ENCODE assay signal across 1 cellular context in the genomic region with DNA sequence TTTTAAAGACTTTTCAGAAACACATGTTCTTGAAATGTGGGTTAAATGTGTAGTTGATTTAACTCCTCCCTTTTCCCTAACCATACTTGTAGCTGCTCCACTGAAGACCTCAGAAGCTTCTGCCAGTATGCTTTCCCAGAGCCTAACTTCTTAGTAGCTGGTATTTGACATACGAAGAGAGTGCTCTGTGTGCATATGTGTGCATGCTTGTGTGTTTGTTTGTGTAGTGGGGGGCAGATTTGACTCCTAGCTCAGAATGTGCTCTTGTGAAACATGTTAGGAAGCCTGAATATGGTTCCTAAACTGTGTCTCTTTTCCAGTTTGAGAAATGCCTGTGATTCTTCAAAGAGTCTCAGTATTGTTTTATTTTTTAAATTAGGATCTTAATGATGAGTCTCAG.
A peak's percentile ranks its signal among the peaks of the same experiment; 100 is the strongest.
TF ChIP-seq lines count a peak whose summit lies in the region.

No MANE protein-coding gene starts in this region.

TF ChIP-seq in HepG2, 621 proteins besides CTCF, POLR2A, EP300 and RAD21:
- TF ChIP-seq, protein P1, sequence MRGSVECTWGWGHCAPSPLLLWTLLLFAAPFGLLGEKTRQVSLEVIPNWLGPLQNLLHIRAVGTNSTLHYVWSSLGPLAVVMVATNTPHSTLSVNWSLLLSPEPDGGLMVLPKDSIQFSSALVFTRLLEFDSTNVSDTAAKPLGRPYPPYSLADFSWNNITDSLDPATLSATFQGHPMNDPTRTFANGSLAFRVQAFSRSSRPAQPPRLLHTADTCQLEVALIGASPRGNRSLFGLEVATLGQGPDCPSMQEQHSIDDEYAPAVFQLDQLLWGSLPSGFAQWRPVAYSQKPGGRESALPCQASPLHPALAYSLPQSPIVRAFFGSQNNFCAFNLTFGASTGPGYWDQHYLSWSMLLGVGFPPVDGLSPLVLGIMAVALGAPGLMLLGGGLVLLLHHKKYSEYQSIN (CRISPR knock-in tag; IDR thresholded peaks at IDR 0.05; ENCODE audit: borderline replicate concordance): no peak
- no peak for TF ChIP-seq NFKBIZ (CRISPR knock-in tag; IDR thresholded peaks at IDR 0.05)
- TF ChIP-seq, protein P2, sequence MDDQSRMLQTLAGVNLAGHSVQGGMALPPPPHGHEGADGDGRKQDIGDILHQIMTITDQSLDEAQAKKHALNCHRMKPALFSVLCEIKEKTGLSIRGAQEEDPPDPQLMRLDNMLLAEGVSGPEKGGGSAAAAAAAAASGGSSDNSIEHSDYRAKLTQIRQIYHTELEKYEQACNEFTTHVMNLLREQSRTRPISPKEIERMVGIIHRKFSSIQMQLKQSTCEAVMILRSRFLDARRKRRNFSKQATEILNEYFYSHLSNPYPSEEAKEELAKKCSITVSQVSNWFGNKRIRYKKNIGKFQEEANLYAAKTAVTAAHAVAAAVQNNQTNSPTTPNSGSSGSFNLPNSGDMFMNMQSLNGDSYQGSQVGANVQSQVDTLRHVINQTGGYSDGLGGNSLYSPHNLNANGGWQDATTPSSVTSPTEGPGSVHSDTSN (CRISPR knock-in tag; IDR thresholded peaks at IDR 0.05; ENCODE audit: borderline replicate concordance): no peak
- no peak for TF ChIP-seq NFKB2 (CRISPR knock-in tag; IDR thresholded peaks at IDR 0.05; ENCODE audit: borderline replicate concordance)
- no peak for TF ChIP-seq ZNF24 (IDR thresholded peaks at IDR 0.05)
- TF ChIP-seq ATRX (CRISPR knock-in tag; IDR thresholded peaks at IDR 0.05; ENCODE audit: borderline replicate concordance): no peak
- TF ChIP-seq YEATS2 (CRISPR knock-in tag; IDR thresholded peaks at IDR 0.05; ENCODE audit: borderline replicate concordance): no peak
- TF ChIP-seq PITX1 (CRISPR knock-in tag; IDR thresholded peaks at IDR 0.05): no peak
- TF ChIP-seq, protein P3, sequence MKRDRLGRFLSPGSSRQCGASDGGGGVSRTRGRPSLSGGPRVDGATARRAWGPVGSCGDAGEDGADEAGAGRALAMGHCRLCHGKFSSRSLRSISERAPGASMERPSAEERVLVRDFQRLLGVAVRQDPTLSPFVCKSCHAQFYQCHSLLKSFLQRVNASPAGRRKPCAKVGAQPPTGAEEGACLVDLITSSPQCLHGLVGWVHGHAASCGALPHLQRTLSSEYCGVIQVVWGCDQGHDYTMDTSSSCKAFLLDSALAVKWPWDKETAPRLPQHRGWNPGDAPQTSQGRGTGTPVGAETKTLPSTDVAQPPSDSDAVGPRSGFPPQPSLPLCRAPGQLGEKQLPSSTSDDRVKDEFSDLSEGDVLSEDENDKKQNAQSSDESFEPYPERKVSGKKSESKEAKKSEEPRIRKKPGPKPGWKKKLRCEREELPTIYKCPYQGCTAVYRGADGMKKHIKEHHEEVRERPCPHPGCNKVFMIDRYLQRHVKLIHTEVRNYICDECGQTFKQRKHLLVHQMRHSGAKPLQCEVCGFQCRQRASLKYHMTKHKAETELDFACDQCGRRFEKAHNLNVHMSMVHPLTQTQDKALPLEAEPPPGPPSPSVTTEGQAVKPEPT (CRISPR knock-in tag; IDR thresholded peaks at IDR 0.05; ENCODE audit: low read depth): no peak
- TF ChIP-seq, protein P4, sequence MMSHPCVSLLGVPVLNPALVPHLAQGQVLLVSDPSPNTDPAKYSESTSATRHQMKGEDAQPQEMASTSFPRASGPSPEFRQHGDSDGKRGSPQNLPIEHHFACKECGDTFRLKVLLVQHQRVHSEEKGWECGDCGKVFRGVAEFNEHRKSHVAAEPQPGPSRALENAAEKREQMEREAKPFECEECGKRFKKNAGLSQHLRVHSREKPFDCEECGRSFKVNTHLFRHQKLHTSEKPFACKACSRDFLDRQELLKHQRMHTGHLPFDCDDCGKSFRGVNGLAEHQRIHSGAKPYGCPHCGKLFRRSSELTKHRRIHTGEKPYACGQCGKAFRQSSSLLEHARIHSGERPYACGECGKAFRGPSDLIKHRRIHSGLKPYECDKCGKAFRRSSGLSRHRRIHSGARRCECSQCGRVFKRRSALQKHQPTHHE (CRISPR knock-in tag; IDR thresholded peaks at IDR 0.05; ENCODE audit: borderline replicate concordance): no peak
- TF ChIP-seq, protein P5, sequence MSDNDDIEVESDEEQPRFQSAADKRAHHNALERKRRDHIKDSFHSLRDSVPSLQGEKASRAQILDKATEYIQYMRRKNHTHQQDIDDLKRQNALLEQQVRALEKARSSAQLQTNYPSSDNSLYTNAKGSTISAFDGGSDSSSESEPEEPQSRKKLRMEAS (IDR thresholded peaks at IDR 0.05): no peak
- TF ChIP-seq, protein P6, sequence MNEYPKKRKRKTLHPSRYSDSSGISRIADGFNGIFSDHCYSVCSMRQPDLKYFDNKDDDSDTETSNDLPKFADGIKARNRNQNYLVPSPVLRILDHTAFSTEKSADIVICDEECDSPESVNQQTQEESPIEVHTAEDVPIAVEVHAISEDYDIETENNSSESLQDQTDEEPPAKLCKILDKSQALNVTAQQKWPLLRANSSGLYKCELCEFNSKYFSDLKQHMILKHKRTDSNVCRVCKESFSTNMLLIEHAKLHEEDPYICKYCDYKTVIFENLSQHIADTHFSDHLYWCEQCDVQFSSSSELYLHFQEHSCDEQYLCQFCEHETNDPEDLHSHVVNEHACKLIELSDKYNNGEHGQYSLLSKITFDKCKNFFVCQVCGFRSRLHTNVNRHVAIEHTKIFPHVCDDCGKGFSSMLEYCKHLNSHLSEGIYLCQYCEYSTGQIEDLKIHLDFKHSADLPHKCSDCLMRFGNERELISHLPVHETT (CRISPR knock-in tag; conservative IDR thresholded peaks at IDR 0.05): no peak
- TF ChIP-seq, protein P7, sequence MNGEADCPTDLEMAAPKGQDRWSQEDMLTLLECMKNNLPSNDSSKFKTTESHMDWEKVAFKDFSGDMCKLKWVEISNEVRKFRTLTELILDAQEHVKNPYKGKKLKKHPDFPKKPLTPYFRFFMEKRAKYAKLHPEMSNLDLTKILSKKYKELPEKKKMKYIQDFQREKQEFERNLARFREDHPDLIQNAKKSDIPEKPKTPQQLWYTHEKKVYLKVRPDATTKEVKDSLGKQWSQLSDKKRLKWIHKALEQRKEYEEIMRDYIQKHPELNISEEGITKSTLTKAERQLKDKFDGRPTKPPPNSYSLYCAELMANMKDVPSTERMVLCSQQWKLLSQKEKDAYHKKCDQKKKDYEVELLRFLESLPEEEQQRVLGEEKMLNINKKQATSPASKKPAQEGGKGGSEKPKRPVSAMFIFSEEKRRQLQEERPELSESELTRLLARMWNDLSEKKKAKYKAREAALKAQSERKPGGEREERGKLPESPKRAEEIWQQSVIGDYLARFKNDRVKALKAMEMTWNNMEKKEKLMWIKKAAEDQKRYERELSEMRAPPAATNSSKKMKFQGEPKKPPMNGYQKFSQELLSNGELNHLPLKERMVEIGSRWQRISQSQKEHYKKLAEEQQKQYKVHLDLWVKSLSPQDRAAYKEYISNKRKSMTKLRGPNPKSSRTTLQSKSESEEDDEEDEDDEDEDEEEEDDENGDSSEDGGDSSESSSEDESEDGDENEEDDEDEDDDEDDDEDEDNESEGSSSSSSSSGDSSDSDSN (CRISPR knock-in tag; IDR thresholded peaks at IDR 0.05): no peak
- no peak for TF ChIP-seq NFRKB (IDR thresholded peaks at IDR 0.05)
- TF ChIP-seq TEAD3 (CRISPR knock-in tag; optimal IDR thresholded peaks at IDR 0.05; ENCODE audit: borderline replicate concordance): peak; percentile 9
- no peak for TF ChIP-seq TAF15 (IDR thresholded peaks at IDR 0.05; ENCODE audit: low read depth, low read length, poor library complexity, severe bottlenecking)
- TF ChIP-seq, protein P8, sequence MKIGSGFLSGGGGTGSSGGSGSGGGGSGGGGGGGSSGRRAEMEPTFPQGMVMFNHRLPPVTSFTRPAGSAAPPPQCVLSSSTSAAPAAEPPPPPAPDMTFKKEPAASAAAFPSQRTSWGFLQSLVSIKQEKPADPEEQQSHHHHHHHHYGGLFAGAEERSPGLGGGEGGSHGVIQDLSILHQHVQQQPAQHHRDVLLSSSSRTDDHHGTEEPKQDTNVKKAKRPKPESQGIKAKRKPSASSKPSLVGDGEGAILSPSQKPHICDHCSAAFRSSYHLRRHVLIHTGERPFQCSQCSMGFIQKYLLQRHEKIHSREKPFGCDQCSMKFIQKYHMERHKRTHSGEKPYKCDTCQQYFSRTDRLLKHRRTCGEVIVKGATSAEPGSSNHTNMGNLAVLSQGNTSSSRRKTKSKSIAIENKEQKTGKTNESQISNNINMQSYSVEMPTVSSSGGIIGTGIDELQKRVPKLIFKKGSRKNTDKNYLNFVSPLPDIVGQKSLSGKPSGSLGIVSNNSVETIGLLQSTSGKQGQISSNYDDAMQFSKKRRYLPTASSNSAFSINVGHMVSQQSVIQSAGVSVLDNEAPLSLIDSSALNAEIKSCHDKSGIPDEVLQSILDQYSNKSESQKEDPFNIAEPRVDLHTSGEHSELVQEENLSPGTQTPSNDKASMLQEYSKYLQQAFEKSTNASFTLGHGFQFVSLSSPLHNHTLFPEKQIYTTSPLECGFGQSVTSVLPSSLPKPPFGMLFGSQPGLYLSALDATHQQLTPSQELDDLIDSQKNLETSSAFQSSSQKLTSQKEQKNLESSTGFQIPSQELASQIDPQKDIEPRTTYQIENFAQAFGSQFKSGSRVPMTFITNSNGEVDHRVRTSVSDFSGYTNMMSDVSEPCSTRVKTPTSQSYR (CRISPR knock-in tag; IDR thresholded peaks at IDR 0.05; ENCODE audit: borderline replicate concordance): 0 out of 2 replicates have a peak, but pooled peaks have one; percentile 17
- TF ChIP-seq NR1H2 (CRISPR knock-in tag; IDR thresholded peaks at IDR 0.05; ENCODE audit: borderline replicate concordance, low read depth): no peak
- TF ChIP-seq, protein P9, sequence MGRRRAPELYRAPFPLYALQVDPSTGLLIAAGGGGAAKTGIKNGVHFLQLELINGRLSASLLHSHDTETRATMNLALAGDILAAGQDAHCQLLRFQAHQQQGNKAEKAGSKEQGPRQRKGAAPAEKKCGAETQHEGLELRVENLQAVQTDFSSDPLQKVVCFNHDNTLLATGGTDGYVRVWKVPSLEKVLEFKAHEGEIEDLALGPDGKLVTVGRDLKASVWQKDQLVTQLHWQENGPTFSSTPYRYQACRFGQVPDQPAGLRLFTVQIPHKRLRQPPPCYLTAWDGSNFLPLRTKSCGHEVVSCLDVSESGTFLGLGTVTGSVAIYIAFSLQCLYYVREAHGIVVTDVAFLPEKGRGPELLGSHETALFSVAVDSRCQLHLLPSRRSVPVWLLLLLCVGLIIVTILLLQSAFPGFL (CRISPR knock-in tag; IDR thresholded peaks at IDR 0.05): no peak
- TF ChIP-seq, protein P10, sequence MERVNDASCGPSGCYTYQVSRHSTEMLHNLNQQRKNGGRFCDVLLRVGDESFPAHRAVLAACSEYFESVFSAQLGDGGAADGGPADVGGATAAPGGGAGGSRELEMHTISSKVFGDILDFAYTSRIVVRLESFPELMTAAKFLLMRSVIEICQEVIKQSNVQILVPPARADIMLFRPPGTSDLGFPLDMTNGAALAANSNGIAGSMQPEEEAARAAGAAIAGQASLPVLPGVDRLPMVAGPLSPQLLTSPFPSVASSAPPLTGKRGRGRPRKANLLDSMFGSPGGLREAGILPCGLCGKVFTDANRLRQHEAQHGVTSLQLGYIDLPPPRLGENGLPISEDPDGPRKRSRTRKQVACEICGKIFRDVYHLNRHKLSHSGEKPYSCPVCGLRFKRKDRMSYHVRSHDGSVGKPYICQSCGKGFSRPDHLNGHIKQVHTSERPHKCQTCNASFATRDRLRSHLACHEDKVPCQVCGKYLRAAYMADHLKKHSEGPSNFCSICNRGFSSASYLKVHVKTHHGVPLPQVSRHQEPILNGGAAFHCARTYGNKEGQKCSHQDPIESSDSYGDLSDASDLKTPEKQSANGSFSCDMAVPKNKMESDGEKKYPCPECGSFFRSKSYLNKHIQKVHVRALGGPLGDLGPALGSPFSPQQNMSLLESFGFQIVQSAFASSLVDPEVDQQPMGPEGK (CRISPR knock-in tag; IDR thresholded peaks at IDR 0.05): 0 out of 2 replicates have a peak, but pooled peaks have one; percentile 32
- TF ChIP-seq ZMYM3 (CRISPR knock-in tag; IDR thresholded peaks at IDR 0.05): no peak
- TF ChIP-seq MXD4 (CRISPR knock-in tag; IDR thresholded peaks at IDR 0.05): no peak
- TF ChIP-seq ZNF10 (CRISPR knock-in tag; IDR thresholded peaks at IDR 0.05; ENCODE audit: borderline replicate concordance, low read depth): no peak
- no peak for TF ChIP-seq ESRRA (CRISPR knock-in tag; IDR thresholded peaks at IDR 0.05; ENCODE audit: low read depth)
- 0 out of 2 replicates have a peak, but pooled peaks have one; percentile 18 for TF ChIP-seq GATAD2A (CRISPR knock-in tag; IDR thresholded peaks at IDR 0.05)
- TF ChIP-seq ZNF660 (CRISPR knock-in tag; IDR thresholded peaks at IDR 0.05; ENCODE audit: borderline replicate concordance, low read depth): no peak
- TF ChIP-seq, protein P11, sequence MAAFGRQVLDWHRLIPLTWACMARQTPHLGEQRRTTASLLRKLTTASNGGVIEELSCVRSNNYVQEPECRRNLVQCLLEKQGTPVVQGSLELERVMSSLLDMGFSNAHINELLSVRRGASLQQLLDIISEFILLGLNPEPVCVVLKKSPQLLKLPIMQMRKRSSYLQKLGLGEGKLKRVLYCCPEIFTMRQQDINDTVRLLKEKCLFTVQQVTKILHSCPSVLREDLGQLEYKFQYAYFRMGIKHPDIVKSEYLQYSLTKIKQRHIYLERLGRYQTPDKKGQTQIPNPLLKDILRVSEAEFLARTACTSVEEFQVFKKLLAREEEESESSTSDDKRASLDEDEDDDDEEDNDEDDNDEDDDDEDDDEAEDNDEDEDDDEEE (CRISPR knock-in tag; IDR thresholded peaks at IDR 0.05): no peak
- no peak for TF ChIP-seq JUN (CRISPR knock-in tag; IDR thresholded peaks at IDR 0.05)
- TF ChIP-seq, protein P12, sequence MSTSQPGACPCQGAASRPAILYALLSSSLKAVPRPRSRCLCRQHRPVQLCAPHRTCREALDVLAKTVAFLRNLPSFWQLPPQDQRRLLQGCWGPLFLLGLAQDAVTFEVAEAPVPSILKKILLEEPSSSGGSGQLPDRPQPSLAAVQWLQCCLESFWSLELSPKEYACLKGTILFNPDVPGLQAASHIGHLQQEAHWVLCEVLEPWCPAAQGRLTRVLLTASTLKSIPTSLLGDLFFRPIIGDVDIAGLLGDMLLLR (CRISPR knock-in tag; IDR thresholded peaks at IDR 0.05): no peak
